In the genomic region with DNA sequence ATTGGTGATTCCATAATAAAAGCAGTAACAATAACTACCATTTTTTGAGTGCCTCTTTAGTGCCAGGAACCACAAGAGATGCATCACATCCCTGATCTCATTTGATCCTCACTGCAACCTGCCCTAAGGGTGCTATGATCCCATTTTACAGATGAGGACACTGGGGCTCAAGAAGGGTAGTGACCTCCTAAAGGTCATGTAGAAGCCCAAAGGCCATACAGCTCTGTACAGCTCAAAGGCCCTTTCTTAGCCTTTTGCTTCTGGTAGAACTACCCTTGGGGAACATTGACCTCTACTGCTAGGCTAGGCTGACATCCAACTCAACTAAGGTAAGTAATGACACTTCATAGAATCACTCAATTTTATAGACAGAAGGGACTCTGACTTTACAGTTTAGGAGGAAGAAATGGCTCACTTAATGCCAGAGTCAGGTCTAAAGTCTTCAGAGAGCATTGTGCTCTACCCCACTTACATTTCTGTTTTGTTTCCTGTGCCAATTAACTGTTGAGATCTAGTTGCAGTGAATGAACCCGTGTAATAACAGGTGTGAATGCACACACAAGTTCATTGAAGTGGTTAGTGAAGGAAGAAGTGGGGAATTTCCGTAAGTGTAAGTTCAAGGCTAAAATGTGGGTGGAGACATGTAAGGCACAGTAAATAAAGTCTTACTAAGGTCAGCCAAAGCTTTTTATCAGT, we compare ENCODE assay signal across 12 cellular contexts. TPM values are rescaled to one million over a fixed set of nuclear protein-coding genes. Genes with fewer than 3 reads are reported as not detected.
DNase-seq lines count a peak whose midpoint lies in the region; ATAC-seq, FAIRE-seq and TF ChIP-seq lines count a peak whose summit lies in the region.
"Had no signal": no experiment of that assay in that cellular context is flagged by ENCODE, and none has a peak within 500 bp of the region (broad histone marks: within the 10 kb centered on the region; RNA-seq: fewer than 3 reads in every experiment).

No MANE protein-coding gene starts in this region.

- POLR2A ChIA-PET in PC-9 (lab: Charles Lee; ENCODE audit: unreplicated experiment): no interaction called here

- peaks cover 38% of the 10 kb centered on the region; the same call in 1 of the 2 replicates for H3F3A ChIP-seq in PC-9 (ENCODE audit: insufficient read depth, low read depth)

- intact Hi-C loops in PC-9 (cut with micrococcal nuclease; ENCODE audit: unreplicated experiment): no loop called here

- H3K4me1 ChIP-seq in PC-9 (replicated peaks; ENCODE audit: insufficient read depth) (peaks cover 40% of the 10 kb centered on the region), small intestine (ENCODE audit: control insufficient read depth in 2 of 2, insufficient read depth in 1 of 2, low read depth in 1 of 2, low read length in 1 of 2) (peaks cover 4 to 12% of the 10 kb centered on the region in 2 donors)

- no peak for ATAC-seq in HG02884 (IDR thresholded peaks at IDR 0.05; ENCODE audit: unreplicated experiment)
- ATAC-seq in HG02610 (IDR thresholded peaks at IDR 0.05; ENCODE audit: unreplicated experiment): no peak
- ATAC-seq in HG03439 (IDR thresholded peaks at IDR 0.05; ENCODE audit: unreplicated experiment): no peak
- ATAC-seq: Right ventricle myocardium inferior had no signal

- H4K20me1 ChIP-seq in PC-9 (ENCODE audit: insufficient read depth): no peaks in the 10 kb centered on the region

- H3K27ac ChIP-seq in PC-9 (peak overlapping the region; percentile 27; the same call in 1 of the 2 replicates), small intestine (ENCODE audit: low read depth in 1 of 2, low read length in 1 of 2) (peak overlapping the region; percentile 44 to 75)

- peaks cover 43% of the 10 kb centered on the region for H3K36me3 ChIP-seq in PC-9 (ENCODE audit: low read depth)
- peaks cover 0 to 2% of the 10 kb centered on the region in 2 donors for H3K36me3 ChIP-seq in small intestine (ENCODE audit: control insufficient read depth in 2 of 2, insufficient read depth in 2 of 2, low read length in 2 of 2)

- H3K27me3 ChIP-seq in PC-9 (ENCODE audit: insufficient read depth, low read depth) (no peaks in the 10 kb centered on the region), small intestine (ENCODE audit: control insufficient read depth in 2 of 2, insufficient read depth in 2 of 2, low read length in 2 of 2) (no peaks in the 10 kb centered on the region)

- WGBS in small intestine, 3 donors: 7 to 26% (median 20%) methylated on average over 2 of the region's 2 CpGs

- DNase-seq in HTR-8/SVneo (ENCODE audit: insufficient read length, low spot score) (no peak), PC-9 (no peak), epidermal melanocyte (ENCODE audit: insufficient read length, low spot score) (peak; percentile 11), small intestine (peak; percentile 74)
- DNase-seq: mammary epithelial cell; NCI-H1105 treated with DMSO at 0.1 percent for 48 hours; stimulated activated naive CD4-positive, alpha-beta T cell treated with Interleukin-2 at 50 U/mL for 16 hours had no signal

- CTCF ChIA-PET in PC-9 (lab: Charles Lee): no interaction called here

- H3K9me2 ChIP-seq in PC-9 (ENCODE audit: insufficient read depth): no peaks in the 10 kb centered on the region

- FAIRE-seq in HTR-8/SVneo (lab: Jason Lieb, UNC) (peak; percentile 82), small intestine (lab: Jason Lieb, UNC) (no peak)
- FAIRE-seq: frontal cortex had no signal

- H3K4me3 ChIP-seq in PC-9: no peak overlapping the region
- no peak overlapping the region for H3K4me3 ChIP-seq in small intestine (ENCODE audit: low read depth in 1 of 2, low read length in 2 of 2)

- H2AFZ ChIP-seq in PC-9: no peak overlapping the region

- H3K79me2 ChIP-seq in PC-9 (ENCODE audit: low read depth): peaks cover 24% of the 10 kb centered on the region; the same call in 1 of the 2 replicates

- TF ChIP-seq CTCF in PC-9 (conservative IDR thresholded peaks at IDR 0.05): no peak

- no TSS peak for BruUV-seq in PC-9 (replicated peaks; lab: Mats Ljungman, UMichigan)

- H3K4me2 ChIP-seq in PC-9: no peak overlapping the region

- H3K9me3 ChIP-seq in PC-9 (ENCODE audit: insufficient read depth, low read depth): peaks cover 5% of the 10 kb centered on the region; the same call in 1 of the 2 replicates
- no peaks in the 10 kb centered on the region for H3K9me3 ChIP-seq in small intestine (ENCODE audit: control insufficient read depth, low read depth)

RNA-seq across cellular contexts. Expression of a gene that starts 10.7 kb away (rescaled TPM):
- total RNA-seq in PC-9 (2021): 12.7 and 21.4 TPM in 2 replicates
- 1 to 10 TPM; 3.5 to 8.3 (median 4.0) TPM for polyA plus RNA-seq in small intestine

Comparison
In these comparisons a context has a peak if more than half of its experiments do, and no peak if none do; other contexts are left out.
1. DNase-seq: peak in epidermal melanocyte (single experiment) and small intestine (single experiment); none in HTR-8/SVneo (single experiment) and PC-9 (0 of 2).